19 cellular contexts compared by ENCODE assay signal in the genomic region with DNA sequence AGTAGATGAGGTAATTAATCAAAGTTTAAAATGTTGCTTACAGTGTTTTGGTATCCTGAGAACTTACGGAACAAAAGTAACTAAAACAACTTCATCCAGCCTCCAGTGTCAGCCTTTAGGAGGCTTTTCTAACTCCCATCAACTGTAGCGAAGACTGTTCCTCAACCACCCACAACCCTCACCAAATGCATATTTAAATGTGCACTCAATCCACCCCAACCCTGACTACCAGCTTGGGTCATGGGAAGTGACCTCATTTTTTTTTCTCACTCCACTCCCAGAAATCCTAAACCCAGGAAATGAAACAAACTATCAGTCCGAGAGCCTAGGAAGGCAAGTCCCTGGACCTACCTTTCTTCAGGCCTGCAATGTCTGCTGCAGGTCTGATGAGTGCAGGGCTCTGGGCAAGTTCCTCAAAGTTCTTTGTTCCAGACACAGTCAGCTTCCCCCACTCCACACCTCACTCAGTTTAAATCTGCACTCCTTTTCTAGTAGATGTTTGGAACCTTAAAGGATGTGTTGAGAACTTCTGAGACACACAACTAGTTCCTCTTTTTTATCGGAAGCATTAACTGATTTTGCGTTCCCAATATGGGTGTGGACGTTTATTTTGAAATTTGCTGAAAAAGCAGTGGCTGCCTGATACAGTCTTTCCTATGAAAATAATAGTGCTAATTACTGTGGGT. TPM values are rescaled to one million over a fixed set of nuclear protein-coding genes. Genes with fewer than 3 reads are reported as not detected.
A peak's percentile ranks its signal among the peaks of the same experiment; 100 is the strongest.
DNase-seq lines count a peak whose midpoint lies in the region; ATAC-seq, FAIRE-seq and TF ChIP-seq lines count a peak whose summit lies in the region.
"Had no signal": no experiment of that assay in that cellular context is flagged by ENCODE, and none has a peak within 500 bp of the region (broad histone marks: within the 10 kb centered on the region; RNA-seq: fewer than 3 reads in every experiment).

TSS of gene MS4A4E (minus strand) at position 531 of the 686 bp plus-strand sequence. CDS start 13,082 bp downstream, outside the sequence.

- no TSS peak for BruUV-seq in K562 (replicated peaks; lab: Mats Ljungman, UMichigan)

- H2AFZ ChIP-seq in K562 (ENCODE audit: low read depth, low read length) = peak within 1 kb of the TSS; percentile 37

- peak; percentile 57 for ATAC-seq in K562
- no peak for ATAC-seq in natural killer cell treated with Interleukin-12 subunit alpha and Interleukin-12 subunit beta and Interleukin-15 and Interleukin-18, amount 100 ng/mL, for 72 hours
- no peak for ATAC-seq in GM18873 (IDR thresholded peaks at IDR 0.05; ENCODE audit: low FRiP score, unreplicated experiment)
- ATAC-seq: gastroesophageal sphincter had no signal

- no peaks in the 10 kb centered on the region for H3K9me3 ChIP-seq in K562 (replicated peaks; ENCODE audit: control insufficient read depth, insufficient read depth, low read depth, low read length)
- H3K9me3 ChIP-seq: gastroesophageal sphincter had no signal

- 32% methylated on average over 6 of the region's 6 CpGs for WGBS in K562 (ENCODE audit: insufficient coverage, low coverage, missing lambda C conversion rate)

- TF ChIP-seq POLR2A in K562 (conservative IDR thresholded peaks at IDR 0.05) = no peak

- no peaks in the 10 kb centered on the region for H3K4me1 Mint-ChIP-seq in natural killer cell treated with Interleukin-12 subunit alpha and Interleukin-12 subunit beta and Interleukin-15 and Interleukin-18, amount 100 ng/mL, for 72 hours (ENCODE audit: low read depth in 2 of 2)
- H3K4me1 Mint-ChIP-seq: mesothelial cell of epicardium had no signal

- no peak within 1 kb of the TSS for H3K4me3 ChIP-seq in K562

- H3K27ac Mint-ChIP-seq in natural killer cell treated with Interleukin-12 subunit alpha and Interleukin-12 subunit beta and Interleukin-15 and Interleukin-18, amount 100 ng/mL, for 72 hours = no peak within 1 kb of the TSS
- H3K27ac Mint-ChIP-seq: CD4-positive, alpha-beta T cell; mesothelial cell of epicardium had no signal

- H3K27ac ChIP-seq in K562 (ENCODE audit: extremely low read depth, low read depth, low read length) = no peak within 1 kb of the TSS
- H3K27ac ChIP-seq: gastroesophageal sphincter had no signal

- TF ChIP-seq RAD21 in K562 (CRISPR knock-in tag; conservative IDR thresholded peaks at IDR 0.05 in 1 of 2, IDR thresholded peaks at IDR 0.05 in 1 of 2) = no peak

- peaks cover 21 to 46% of the 10 kb centered on the region in 2 donors for H3K27me3 Mint-ChIP-seq in natural killer cell treated with Interleukin-12 subunit alpha and Interleukin-12 subunit beta and Interleukin-15 and Interleukin-18, amount 100 ng/mL, for 72 hours

- CTCF ChIA-PET in K562 (lab: Yijun Ruan, JAX; ENCODE audit: low intra/inter-chr PET ratio) = no interaction called here

- no peaks in the 10 kb centered on the region for H3K36me3 ChIP-seq in K562 (ENCODE audit: control insufficient read depth, insufficient read depth, low read length)
- H3K36me3 ChIP-seq: gastroesophageal sphincter had no signal

- H3K36me3 Mint-ChIP-seq in natural killer cell treated with Interleukin-12 subunit alpha and Interleukin-12 subunit beta and Interleukin-15 and Interleukin-18, amount 100 ng/mL, for 72 hours = no peaks in the 10 kb centered on the region
- H3K36me3 Mint-ChIP-seq: mesothelial cell of epicardium had no signal

- peaks cover 3 to 8% of the 10 kb centered on the region in 2 experiments; a peak in 3 of 5 replicates for H3K4me1 ChIP-seq in K562 (replicated peaks in 1 of 2; ENCODE audit: control insufficient read depth in 2 of 2, insufficient read depth in 2 of 2, low read length in 2 of 2)
- H3K4me1 ChIP-seq: gastroesophageal sphincter had no signal

- H3K9me3 Mint-ChIP-seq in natural killer cell treated with Interleukin-12 subunit alpha and Interleukin-12 subunit beta and Interleukin-15 and Interleukin-18, amount 100 ng/mL, for 72 hours = no peaks in the 10 kb centered on the region
- H3K9me3 Mint-ChIP-seq: CD4-positive, alpha-beta T cell; mesothelial cell of epicardium had no signal

- no peak for FAIRE-seq in K562 (lab: Jason Lieb, UNC)

- no peak within 1 kb of the TSS for H3K4me2 ChIP-seq in K562 (ENCODE audit: insufficient read depth, low read length)

- in situ Hi-C loops in K562 (cut with MboI) = no loop called here

- no peaks in the 10 kb centered on the region for H3K27me3 ChIP-seq in K562 (ENCODE audit: control insufficient read depth in 2 of 2, insufficient read depth in 2 of 2, low read length in 2 of 2)
- H3K27me3 ChIP-seq: gastroesophageal sphincter had no signal

- POLR2A ChIA-PET in K562 (lab: Yijun Ruan, JAX) = no interaction called here

- DNase-seq in CD1c-positive myeloid dendritic cell (ENCODE audit: extremely low spot score) (peak; percentile 60), NOMO-1 (lab: John Stamatoyannopoulos, UW; ENCODE audit: unreplicated experiment in 2 of 2) (peak; percentile 91 to 97), K562 (ENCODE audit: extremely low read depth in 1 of 4, low spot score in 3 of 4) (peak in 1 of 4 experiments; percentile 6), pons (ENCODE audit: low spot score) (no peak), RPMI8226 (no peak), SK-N-DZ (ENCODE audit: low spot score) (no peak)
- DNase-seq in natural killer cell treated with Interleukin-12 subunit alpha and Interleukin-12 subunit beta and Interleukin-15 and Interleukin-18, amount 100 ng/mL, for 72 hours (ENCODE audit: low spot score) = no peak
- DNase-seq: activated CD4-positive, alpha-beta T cell treated with anti-CD3 and anti-CD28 coated beads, Interleukin-2, amount 50 U/mL, for 4 hours; amniotic stem cell; caudate nucleus; CD4-positive, alpha-beta T cell; DMS53; erythroblast; HCEC 1CT; NCI-H2081 had no signal

- H3K79me2 ChIP-seq in K562 (ENCODE audit: control insufficient read depth, insufficient read depth, low read length) = no peaks in the 10 kb centered on the region

- no peak within 1 kb of the TSS for H3K9ac ChIP-seq in K562 (ENCODE audit: insufficient read depth in 1 of 2, low read depth in 2 of 2, low read length in 2 of 2)

- no peak for TF ChIP-seq EP300 in K562 (IDR thresholded peaks at IDR 0.05; ENCODE audit: low read length)

- H3K9me1 ChIP-seq in K562 (ENCODE audit: control insufficient read depth, insufficient read depth, low read length) = no peaks in the 10 kb centered on the region

- intact Hi-C loops in K562 (cut with micrococcal nuclease) = no loop called here

- H4K20me1 ChIP-seq in K562 (replicated peaks; ENCODE audit: control insufficient read depth, insufficient read depth, low read length) = no peaks in the 10 kb centered on the region

- H3K4me3 Mint-ChIP-seq in natural killer cell treated with Interleukin-12 subunit alpha and Interleukin-12 subunit beta and Interleukin-15 and Interleukin-18, amount 100 ng/mL, for 72 hours = peak within 1 kb of the TSS; percentile 46
- H3K4me3 Mint-ChIP-seq: CD4-positive, alpha-beta T cell; mesothelial cell of epicardium had no signal

- no peak for TF ChIP-seq CTCF in K562 (IDR thresholded peaks at IDR 0.05 in 2 of 3, conservative IDR thresholded peaks at IDR 0.05 in 1 of 3; ENCODE audit: insufficient read depth in 2 of 3, low read depth in 1 of 3, low read length in 3 of 3)

TF ChIP-seq in K562, 482 proteins besides CTCF, POLR2A, EP300 and RAD21 (continues in another document):
- TF ChIP-seq HLTF (IDR thresholded peaks at IDR 0.05) (no peak), ZNF398 (CRISPR knock-in tag; IDR thresholded peaks at IDR 0.05) (no peak), TEAD1 (CRISPR knock-in tag; IDR thresholded peaks at IDR 0.05) (peak in 1 of 2 experiments; percentile 31; a peak in 1 of 4 replicates)

RNA-seq across cellular contexts. Expression of gene MS4A4E, which starts in this region (rescaled TPM):
- not detected in 2 replicates for total RNA-seq in K562 (2011; cell fraction: chromatin; rRNA removed; ENCODE audit: low replicate concordance)
- total RNA-seq in K562 (2011; cell fraction: nucleolus; rRNA removed) = not detected in 2 replicates
- not detected in 2 replicates for total RNA-seq in K562 (2011; cell fraction: nucleoplasm; rRNA removed)
- total RNA-seq in K562 (2014; rRNA removed) = 0.24 and 0.36 TPM in 2 replicates
- 0.32 TPM in 1 of 2 replicates, not detected in the other for total RNA-seq in K562 (2014; rRNA removed; fragmentation: Illumina TruSeq; extraction: Trizol)
- total RNA-seq in K562 (2015; rRNA removed; fragmentation: Illumina TruSeq; extraction: Trizol) = 0.65 and 0.87 TPM in 2 replicates
- 0.33 TPM in 1 of 2 replicates, not detected in the other for total RNA-seq in K562 (2021)
- 0.27 TPM in 1 of 2 replicates, not detected in the other for polyA plus RNA-seq in K562 (2011; rRNA removed)
- not detected in 2 replicates for polyA plus RNA-seq in K562 (2011; cell fraction: cytosol; rRNA removed)
- polyA plus RNA-seq in K562 (2011; cell fraction: nucleus; rRNA removed) = 0.16 and 1.2 TPM in 2 replicates
- 0.61 and 1.3 TPM in 2 replicates for polyA plus RNA-seq in K562 (2012)
- 0.14 and 0.36 TPM in 2 replicates for polyA plus RNA-seq in K562 (2014; fragmentation: Illumina TruSeq; extraction: Trizol)
- under 1 TPM; 0.11 to 0.22 TPM for polyA plus RNA-seq in K562 (2014; fragmentation: Nextera tagmentation; extraction: Ambion mirVana)
- 0.27 and 0.81 TPM in 2 replicates for polyA plus RNA-seq in K562 (2014; rRNA removed)
- 0.84 TPM in 1 of 2 replicates, not detected in the other for polyA minus RNA-seq in K562 (2011; rRNA and poly(A)+ RNA removed)
- not detected in 2 replicates for polyA minus RNA-seq in K562 (2011; cell fraction: cytosol; rRNA and poly(A)+ RNA removed)
- polyA minus RNA-seq in K562 (2011; cell fraction: nucleus; rRNA and poly(A)+ RNA removed) = 2.4 TPM in 1 of 2 replicates, not detected in the other
- total RNA-seq in natural killer cell treated with Interleukin-12 subunit alpha and Interleukin-12 subunit beta and Interleukin-15 and Interleukin-18, amount 100 ng/mL, for 72 hours = 1 to 10 TPM in 1 of 2 donors, not detected in 1; 2.6 TPM
- not detected in 2 replicates for polyA plus RNA-seq in SK-N-DZ (2014; cell fraction: cytosol; rRNA removed)
- polyA plus RNA-seq in SK-N-DZ (2014; cell fraction: nucleus; rRNA removed) = not detected in 2 replicates
- total RNA-seq: CD4-positive, alpha-beta T cell; mesothelial cell of epicardium; pulmonary artery endothelial cell had no signal

Comparison
In these comparisons a context has a peak if more than half of its experiments do, and no peak if none do; other contexts are left out.
1. DNase-seq: peak in CD1c-positive myeloid dendritic cell (single experiment) and NOMO-1 (2 of 2); none in natural killer cell treated with Interleukin-12 subunit alpha and Interleukin-12 subunit beta and Interleukin-15 and Interleukin-18, amount 100 ng/mL, for 72 hours (single experiment), pons (single experiment), RPMI8226 (single experiment) and SK-N-DZ (single experiment).